In the genomic region with DNA sequence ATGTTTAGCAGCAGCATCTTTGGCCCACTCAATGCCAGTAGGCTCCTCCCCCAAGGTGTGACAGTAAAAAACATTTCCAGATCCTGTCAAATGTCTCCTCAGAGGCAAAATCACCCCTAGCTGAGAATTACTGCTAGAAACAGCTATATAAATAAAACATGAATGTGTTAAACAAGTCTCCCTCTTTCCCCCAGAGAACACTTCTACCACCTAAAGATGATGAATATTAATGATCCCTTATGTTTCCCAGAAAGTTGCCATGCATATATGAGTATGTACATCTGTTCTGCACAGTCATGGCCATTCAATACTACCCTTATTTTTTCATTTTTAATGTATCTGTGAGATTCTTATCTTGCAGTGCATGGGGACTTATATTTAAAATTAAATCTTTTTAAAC, we compare ENCODE assay signal across 28 cellular contexts.
"Had no signal": no experiment of that assay in that cellular context is flagged by ENCODE, and none has a peak within 500 bp of the region (broad histone marks: within the 10 kb centered on the region; RNA-seq: fewer than 3 reads in every experiment).

No MANE protein-coding gene starts in this region.

- H3K27ac ChIP-seq: left ventricle myocardium inferior, pancreas, prostate gland, skin epidermis, stomach, testis, thyroid gland, transverse colon, upper lobe of left lung, vagina had no signal

- H3K36me3 ChIP-seq: left ventricle myocardium inferior, pancreas, prostate gland, stomach, thyroid gland, transverse colon, upper lobe of left lung, vagina had no signal

- H3K27ac Mint-ChIP-seq: immature natural killer cell; mesothelial cell of epicardium; naive B cell; natural killer cell; nephron progenitor cell; stimulated activated naive B cell treated with anti-CD40 and anti-IgM and Interleukin-4, amounts not matched to agents 10 μg/mL and 1 μg/mL and 100 μg/mL, for 72 hours had no signal

- H3K4me3 Mint-ChIP-seq: immature natural killer cell; mesothelial cell of epicardium; naive B cell; natural killer cell; nephron progenitor cell; stimulated activated naive B cell treated with anti-CD40 and anti-IgM and Interleukin-4, amounts not matched to agents 10 μg/mL and 1 μg/mL and 100 μg/mL, for 72 hours had no signal

- DNase-seq: hypothalamus; immature natural killer cell; islet precursor cell; left ventricle myocardium inferior; mesendoderm; naive B cell; natural killer cell; nephron progenitor cell; pancreas; posterior cingulate gyrus; retina; right cardiac atrium; stimulated activated CD4-positive, alpha-beta T cell treated with anti-CD3 and anti-CD28 coated beads, Interleukin-12 subunit alpha, Interleukin-12 subunit beta, amount 100 ng/mL, for 4 hours; stimulated activated CD4-positive, alpha-beta T cell treated with anti-CD3 and anti-CD28 coated beads, Interleukin-15, amount 100 ng/mL, for 24 hours; stimulated activated CD4-positive, alpha-beta T cell treated with anti-CD3 and anti-CD28 coated beads, Interleukin-2, amount 100 ng/mL, for 24 hours; stimulated activated CD4-positive, alpha-beta T cell treated with anti-CD3 and anti-CD28 coated beads, Interleukin-4, amount 100 ng/mL, for 1 hour; stimulated activated naive B cell treated with anti-CD40 and anti-IgM and Interleukin-4, amounts not matched to agents 10 μg/mL and 1 μg/mL and 100 μg/mL, for 72 hours; stimulated activated naive CD8-positive, alpha-beta T cell treated with anti-CD3 and anti-CD28 coated beads, Interleukin-15, Interleukin-2, amounts not matched to agents 100 U/mL and 50 U/mL, for 24 hours; stomach; testis; thyroid gland; transverse colon; upper lobe of left lung had no signal

- H3K9me3 ChIP-seq: pancreas, prostate gland, testis, thyroid gland, transverse colon, upper lobe of left lung, vagina had no signal

- H3K4me3 ChIP-seq: left ventricle myocardium inferior, lung, pancreas, prostate gland, skin epidermis, stomach, testis, thyroid gland, transverse colon, upper lobe of left lung, vagina had no signal

- H3K4me1 Mint-ChIP-seq: immature natural killer cell; naive B cell; natural killer cell; stimulated activated naive B cell treated with anti-CD40 and anti-IgM and Interleukin-4, amounts not matched to agents 10 μg/mL and 1 μg/mL and 100 μg/mL, for 72 hours had no signal

- H3K4me1 ChIP-seq: left ventricle myocardium inferior, prostate gland, testis, thyroid gland, transverse colon had no signal

- H3K27me3 ChIP-seq: pancreas, stomach, testis, thyroid gland, transverse colon, upper lobe of left lung, vagina had no signal

- H3K36me3 Mint-ChIP-seq: naive B cell had no signal
